In genomic region chr14:24678801-24679247, GRCh38 we compare ENCODE assay signal across 1 cellular context.
TF ChIP-seq lines count a peak whose summit lies in the region.

No MANE protein-coding gene starts in this region.

TF ChIP-seq in HepG2, 621 proteins besides CTCF, POLR2A, EP300 and RAD21 (continued from another document and continues in another):
- TF ChIP-seq SOX13 (IDR thresholded peaks at IDR 0.05) (no peak), SOX13 (CRISPR knock-in tag; conservative IDR thresholded peaks at IDR 0.05 in 1 of 2, IDR thresholded peaks at IDR 0.05 in 1 of 2) (peak in 1 of 2 experiments; percentile 44; a peak in 1 of 4 replicates), TBL1XR1 (IDR thresholded peaks at IDR 0.05; ENCODE audit: borderline replicate concordance, low read length, partially characterized antibody) (no peak), ZSCAN31 (CRISPR knock-in tag; IDR thresholded peaks at IDR 0.05; ENCODE audit: low read depth) (no peak; the same call in 1 of the 2 replicates), ZNF207 (IDR thresholded peaks at IDR 0.05; ENCODE audit: borderline replicate concordance) (no peak), MTF1 (CRISPR knock-in tag; IDR thresholded peaks at IDR 0.05) (no peak), ZNF382 (CRISPR knock-in tag; IDR thresholded peaks at IDR 0.05; ENCODE audit: borderline replicate concordance) (no peak), ZSCAN21 (CRISPR knock-in tag; IDR thresholded peaks at IDR 0.05; ENCODE audit: borderline replicate concordance) (no peak), ZNF792 (CRISPR knock-in tag; IDR thresholded peaks at IDR 0.05) (peak; percentile 63; the same call in 1 of the 2 replicates), ZNF816 (CRISPR knock-in tag; IDR thresholded peaks at IDR 0.05; ENCODE audit: borderline replicate concordance) (peak; percentile 56; the same call in 1 of the 2 replicates), JUN (CRISPR knock-in tag; IDR thresholded peaks at IDR 0.05) (no peak), ZFYVE20 (CRISPR knock-in tag; IDR thresholded peaks at IDR 0.05; ENCODE audit: borderline replicate concordance, low read depth) (no peak), BCL6 (CRISPR knock-in tag; IDR thresholded peaks at IDR 0.05) (peak; percentile 35; the same call in 1 of the 2 replicates), SNAPC4 (CRISPR knock-in tag; IDR thresholded peaks at IDR 0.05) (no peak), ZNF674 (CRISPR knock-in tag; IDR thresholded peaks at IDR 0.05; ENCODE audit: low read depth) (no peak), ZNF407 (CRISPR knock-in tag; IDR thresholded peaks at IDR 0.05; ENCODE audit: not compliant biosample characterization) (no peak), PHF8 (CRISPR knock-in tag; IDR thresholded peaks at IDR 0.05) (peak; percentile 28; the same call in 1 of the 2 replicates), ARID2 (CRISPR knock-in tag; IDR thresholded peaks at IDR 0.05; ENCODE audit: borderline replicate concordance) (no peak), TBP (CRISPR knock-in tag; IDR thresholded peaks at IDR 0.05) (no peak), ARID5B (CRISPR knock-in tag; IDR thresholded peaks at IDR 0.05) (peak; percentile 79), ZNF589 (CRISPR knock-in tag; conservative IDR thresholded peaks at IDR 0.05) (no peak), ZMYM2 (CRISPR knock-in tag; IDR thresholded peaks at IDR 0.05) (no peak), ZNF749 (CRISPR knock-in tag; IDR thresholded peaks at IDR 0.05; ENCODE audit: borderline replicate concordance) (no peak), ZKSCAN1 (IDR thresholded peaks at IDR 0.05; ENCODE audit: low read length) (0 out of 2 replicates have a peak, but pooled peaks have one; percentile 16), ZNF883 (CRISPR knock-in tag; IDR thresholded peaks at IDR 0.05; ENCODE audit: not compliant biosample characterization) (no peak), ZMYM3 (CRISPR knock-in tag; IDR thresholded peaks at IDR 0.05) (0 out of 2 replicates have a peak, but pooled peaks have one; percentile 27), RARA (CRISPR knock-in tag; IDR thresholded peaks at IDR 0.05) (0 out of 2 replicates have a peak, but pooled peaks have one; percentile 27), KLF9 (CRISPR knock-in tag; IDR thresholded peaks at IDR 0.05; ENCODE audit: low read depth) (0 out of 2 replicates have a peak, but pooled peaks have one; percentile 65)
- TF ChIP-seq, protein P1, sequence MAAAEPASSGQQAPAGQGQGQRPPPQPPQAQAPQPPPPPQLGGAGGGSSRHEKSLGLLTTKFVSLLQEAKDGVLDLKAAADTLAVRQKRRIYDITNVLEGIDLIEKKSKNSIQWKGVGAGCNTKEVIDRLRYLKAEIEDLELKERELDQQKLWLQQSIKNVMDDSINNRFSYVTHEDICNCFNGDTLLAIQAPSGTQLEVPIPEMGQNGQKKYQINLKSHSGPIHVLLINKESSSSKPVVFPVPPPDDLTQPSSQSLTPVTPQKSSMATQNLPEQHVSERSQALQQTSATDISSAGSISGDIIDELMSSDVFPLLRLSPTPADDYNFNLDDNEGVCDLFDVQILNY (CRISPR knock-in tag; conservative IDR thresholded peaks at IDR 0.05) = no peak
- TF ChIP-seq, protein P2, sequence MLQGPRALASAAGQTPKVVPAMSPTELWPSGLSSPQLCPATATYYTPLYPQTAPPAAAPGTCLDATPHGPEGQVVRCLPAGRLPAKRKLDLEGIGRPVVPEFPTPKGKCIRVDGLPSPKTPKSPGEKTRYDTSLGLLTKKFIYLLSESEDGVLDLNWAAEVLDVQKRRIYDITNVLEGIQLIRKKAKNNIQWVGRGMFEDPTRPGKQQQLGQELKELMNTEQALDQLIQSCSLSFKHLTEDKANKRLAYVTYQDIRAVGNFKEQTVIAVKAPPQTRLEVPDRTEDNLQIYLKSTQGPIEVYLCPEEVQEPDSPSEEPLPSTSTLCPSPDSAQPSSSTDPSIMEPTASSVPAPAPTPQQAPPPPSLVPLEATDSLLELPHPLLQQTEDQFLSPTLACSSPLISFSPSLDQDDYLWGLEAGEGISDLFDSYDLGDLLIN (CRISPR knock-in tag; IDR thresholded peaks at IDR 0.05; ENCODE audit: borderline replicate concordance) = no peak
- TF ChIP-seq, protein P3, sequence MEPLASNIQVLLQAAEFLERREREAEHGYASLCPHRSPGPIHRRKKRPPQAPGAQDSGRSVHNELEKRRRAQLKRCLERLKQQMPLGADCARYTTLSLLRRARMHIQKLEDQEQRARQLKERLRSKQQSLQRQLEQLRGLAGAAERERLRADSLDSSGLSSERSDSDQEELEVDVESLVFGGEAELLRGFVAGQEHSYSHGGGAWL (CRISPR knock-in tag; IDR thresholded peaks at IDR 0.05) = no peak
- TF ChIP-seq, protein P4, sequence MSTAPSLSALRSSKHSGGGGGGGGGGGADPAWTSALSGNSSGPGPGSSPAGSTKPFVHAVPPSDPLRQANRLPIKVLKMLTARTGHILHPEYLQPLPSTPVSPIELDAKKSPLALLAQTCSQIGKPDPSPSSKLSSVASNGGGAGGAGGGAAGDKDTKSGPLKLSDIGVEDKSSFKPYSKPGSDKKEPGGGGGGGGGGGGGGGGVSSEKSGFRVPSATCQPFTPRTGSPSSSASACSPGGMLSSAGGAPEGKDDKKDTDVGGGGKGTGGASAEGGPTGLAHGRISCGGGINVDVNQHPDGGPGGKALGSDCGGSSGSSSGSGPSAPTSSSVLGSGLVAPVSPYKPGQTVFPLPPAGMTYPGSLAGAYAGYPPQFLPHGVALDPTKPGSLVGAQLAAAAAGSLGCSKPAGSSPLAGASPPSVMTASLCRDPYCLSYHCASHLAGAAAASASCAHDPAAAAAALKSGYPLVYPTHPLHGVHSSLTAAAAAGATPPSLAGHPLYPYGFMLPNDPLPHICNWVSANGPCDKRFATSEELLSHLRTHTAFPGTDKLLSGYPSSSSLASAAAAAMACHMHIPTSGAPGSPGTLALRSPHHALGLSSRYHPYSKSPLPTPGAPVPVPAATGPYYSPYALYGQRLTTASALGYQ (CRISPR knock-in tag; IDR thresholded peaks at IDR 0.05) = no peak
- TF ChIP-seq, protein P5, sequence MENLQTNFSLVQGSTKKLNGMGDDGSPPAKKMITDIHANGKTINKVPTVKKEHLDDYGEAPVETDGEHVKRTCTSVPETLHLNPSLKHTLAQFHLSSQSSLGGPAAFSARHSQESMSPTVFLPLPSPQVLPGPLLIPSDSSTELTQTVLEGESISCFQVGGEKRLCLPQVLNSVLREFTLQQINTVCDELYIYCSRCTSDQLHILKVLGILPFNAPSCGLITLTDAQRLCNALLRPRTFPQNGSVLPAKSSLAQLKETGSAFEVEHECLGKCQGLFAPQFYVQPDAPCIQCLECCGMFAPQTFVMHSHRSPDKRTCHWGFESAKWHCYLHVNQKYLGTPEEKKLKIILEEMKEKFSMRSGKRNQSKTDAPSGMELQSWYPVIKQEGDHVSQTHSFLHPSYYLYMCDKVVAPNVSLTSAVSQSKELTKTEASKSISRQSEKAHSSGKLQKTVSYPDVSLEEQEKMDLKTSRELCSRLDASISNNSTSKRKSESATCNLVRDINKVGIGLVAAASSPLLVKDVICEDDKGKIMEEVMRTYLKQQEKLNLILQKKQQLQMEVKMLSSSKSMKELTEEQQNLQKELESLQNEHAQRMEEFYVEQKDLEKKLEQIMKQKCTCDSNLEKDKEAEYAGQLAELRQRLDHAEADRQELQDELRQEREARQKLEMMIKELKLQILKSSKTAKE (CRISPR knock-in tag; IDR thresholded peaks at IDR 0.05; ENCODE audit: borderline replicate concordance) = no peak
